In genomic region chr1:41109316-41110263, GRCh38 we compare ENCODE assay signal across 8 cellular contexts.
A peak's percentile ranks its signal among the peaks of the same experiment; 100 is the strongest.
DNase-seq lines count a peak whose midpoint lies in the region; ATAC-seq and TF ChIP-seq lines count a peak whose summit lies in the region.

No MANE protein-coding gene starts in this region.

- peak; percentile 86 for ATAC-seq in HCT116
- ATAC-seq in Right ventricle myocardium superior (ENCODE audit: poor library complexity) = peak; percentile 93

- peaks cover 4 to 7% of the 10 kb centered on the region in 2 experiments; a peak in 3 of 4 replicates for H3K4me1 Mint-ChIP-seq in H9

- H3K36me3 Mint-ChIP-seq in H9 (ENCODE audit: insufficient read depth in 1 of 3, low read depth in 3 of 3) = peaks cover 0 to 9% (median 0%) of the 10 kb centered on the region in 3 experiments; a peak in 2 of 7 replicates

- BruUV-seq in HCT116 (replicated peaks; lab: Mats Ljungman, UMichigan) = TSS peak; percentile 29

- WGBS in H9 (ENCODE audit: extremely low coverage, insufficient read length, low lambda C conversion rate) = no CpG with 5 or more reads among the region's 4 CpGs

- no peaks in the 10 kb centered on the region for H3K9me3 Mint-ChIP-seq in H9

- H3K18ac ChIP-seq in H9 (ENCODE audit: insufficient read length, low read depth, low read length) = no peak overlapping the region

- no peak overlapping the region for H2BK5ac ChIP-seq in H9 (ENCODE audit: insufficient read length, low read length)

- TF ChIP-seq CTCF in HCT116 (IDR thresholded peaks at IDR 0.05 in 2 of 3, conservative IDR thresholded peaks at IDR 0.05 in 1 of 3; ENCODE audit: borderline replicate concordance in 1 of 3, insufficient read depth in 1 of 3, low read depth in 2 of 3, low read length in 2 of 3) (no peak), H9 (conservative IDR thresholded peaks at IDR 0.05) (no peak)

- H4K20me1 ChIP-seq in HCT116 (ENCODE audit: insufficient read depth) (no peaks in the 10 kb centered on the region), H9 (ENCODE audit: control insufficient read depth, insufficient read depth, insufficient read length) (no peaks in the 10 kb centered on the region)

- intact Hi-C loops in HCT116 (cut with micrococcal nuclease) (no loop called here), Right ventricle myocardium superior (cut with DNase I) (no loop called here)

- H2AFZ ChIP-seq in HCT116 (ENCODE audit: low read depth, low read length, poor library complexity, severe bottlenecking) (no peak overlapping the region), H9 (ENCODE audit: low read length) (no peak overlapping the region)

- H3K79me2 ChIP-seq in HCT116 (ENCODE audit: insufficient read depth, low read length) = no peaks in the 10 kb centered on the region
- no peaks in the 10 kb centered on the region for H3K79me2 ChIP-seq in H9 (ENCODE audit: insufficient read depth, low read length)

- no peak overlapping the region for H4K8ac ChIP-seq in H9 (replicated peaks; ENCODE audit: insufficient read length, low read depth, low read length)

- no peak overlapping the region for H3K56ac ChIP-seq in H9 (ENCODE audit: insufficient read length, low read depth, low read length)

- no peak overlapping the region for H2BK20ac ChIP-seq in H9 (ENCODE audit: low read depth, low read length, poor library complexity, severe bottlenecking)

- H2BK15ac ChIP-seq in H9 (ENCODE audit: low read depth, low read length) = no peak overlapping the region

- H3K36me3 ChIP-seq in HCT116 (ENCODE audit: control insufficient read depth in 1 of 2, insufficient read depth in 2 of 2, low read length in 2 of 2) (no peaks in the 10 kb centered on the region), rectal smooth muscle tissue (ENCODE audit: control insufficient read depth, insufficient read depth, low read length) (no peaks in the 10 kb centered on the region)

- POLR2A ChIA-PET in HCT116 (lab: Charles Lee) = interaction anchor here (1.0 kb wide), 1 partner anchor 14 kb away, joined by 3 read pairs; no protein-coding TSS in a partner anchor

- H3K27ac ChIP-seq in HCT116 (ENCODE audit: low read depth, low read length) (peak overlapping the region; percentile 62), rectal smooth muscle tissue (ENCODE audit: low read depth, low read length) (peak overlapping the region; percentile 93), H9 (ENCODE audit: insufficient read length, low read depth, low read length) (no peak overlapping the region)

- CTCF ChIA-PET in HCT116 (lab: Charles Lee) = no interaction called here

- no peak overlapping the region for H3K4ac ChIP-seq in H9 (ENCODE audit: low read depth, low read length)

- no peak for TF ChIP-seq RAD21 in HCT116 (IDR thresholded peaks at IDR 0.05; ENCODE audit: low read depth)

- H3K4me3 ChIP-seq in HCT116 (replicated peaks in 1 of 2; ENCODE audit: low read depth in 1 of 2, low read length in 2 of 2) = peak overlapping the region in 1 of 2 experiments; percentile 22; a peak in 2 of 4 replicates
- no peak overlapping the region for H3K4me3 ChIP-seq in rectal smooth muscle tissue (ENCODE audit: low read length)

- H3K4me3 Mint-ChIP-seq in H9 = no peak overlapping the region

- no peak overlapping the region for H2BK12ac ChIP-seq in H9 (ENCODE audit: insufficient read length, low read depth, low read length)

- no peaks in the 10 kb centered on the region for H3K27me3 Mint-ChIP-seq in H9 (ENCODE audit: low read depth)

- no peak overlapping the region for H3K14ac ChIP-seq in H9 (ENCODE audit: insufficient read depth, low read length)

- no peak overlapping the region for H3K27ac Mint-ChIP-seq in H9

- H2BK120ac ChIP-seq in H9 (ENCODE audit: low read depth, low read length, poor library complexity, severe bottlenecking) = no peak overlapping the region

- H3K4me2 ChIP-seq in HCT116 (ENCODE audit: low read length) = peak overlapping the region; percentile 65
- no peak overlapping the region for H3K4me2 ChIP-seq in H9 (ENCODE audit: insufficient read depth, insufficient read length, low read length)

- no peak overlapping the region for H3K23ac ChIP-seq in H9 (ENCODE audit: insufficient read length, low read depth, low read length)

- H3K27me3 ChIP-seq in HCT116 (ENCODE audit: insufficient read depth, low read length) (no peaks in the 10 kb centered on the region), rectal smooth muscle tissue (ENCODE audit: control insufficient read depth, insufficient read depth, low read length) (no peaks in the 10 kb centered on the region), H9 (ENCODE audit: insufficient read depth, low read length) (no peaks in the 10 kb centered on the region)

- H2AK5ac ChIP-seq in H9 (ENCODE audit: insufficient read length, low read length) = no peak overlapping the region

- no peaks in the 10 kb centered on the region for H3K79me1 ChIP-seq in H9 (ENCODE audit: insufficient read depth, low read depth, low read length, poor library complexity, severe bottlenecking)

- H3K9ac ChIP-seq in HCT116 (ENCODE audit: low read length) = peak overlapping the region; percentile 24
- H3K9ac ChIP-seq in rectal smooth muscle tissue (ENCODE audit: low read length) = no peak overlapping the region
- no peak overlapping the region for H3K9ac ChIP-seq in H9 (ENCODE audit: extremely low read depth, insufficient read length, low read length)

- no peak overlapping the region for H4K91ac ChIP-seq in H9 (ENCODE audit: insufficient read length, low read depth, low read length)

- H3K23me2 ChIP-seq in H9 (ENCODE audit: insufficient read length, low read depth, low read length, poor library complexity, severe bottlenecking) = no peaks in the 10 kb centered on the region

- peaks cover 26 to 27% of the 10 kb centered on the region in 2 experiments for H3K4me1 ChIP-seq in HCT116 (ENCODE audit: control insufficient read depth in 1 of 2, insufficient read depth in 2 of 2, low read length in 2 of 2)
- peaks cover 21% of the 10 kb centered on the region for H3K4me1 ChIP-seq in rectal smooth muscle tissue (ENCODE audit: control insufficient read depth, insufficient read depth, low read length)
- no peaks in the 10 kb centered on the region for H3K4me1 ChIP-seq in H9 (ENCODE audit: insufficient read depth, low read length)

- DNase-seq in HCT116 (ENCODE audit: low read depth, low spot score) = peak; percentile 75
- DNase-seq in T1000 (lab: John Stamatoyannopoulos, UW) = peak; percentile 54
- no peak for DNase-seq in Right ventricle myocardium superior
- DNase-seq in stimulated activated naive CD4-positive, alpha-beta T cell treated with Interleukin-2 at 50 U/mL for 16 hours (lab: John Stamatoyannopoulos, UW) = no peak
- DNase-seq in T-helper 9 cell = no peak
- DNase-seq in 8988T = no peak
- no peak for DNase-seq in H9

- H3K9me3 ChIP-seq in HCT116 (ENCODE audit: control insufficient read depth in 1 of 2, insufficient read depth in 1 of 2, low read depth in 1 of 2, low read length in 2 of 2) = no peaks in the 10 kb centered on the region
- no peaks in the 10 kb centered on the region for H3K9me3 ChIP-seq in H9 (ENCODE audit: control insufficient read depth, low read depth, low read length)

- H4K5ac ChIP-seq in H9 (ENCODE audit: insufficient read length, low read depth, low read length) = no peak overlapping the region

- RAD21 ChIA-PET in HCT116 (lab: Charles Lee; ENCODE audit: low non-redundant PET in 1 of 2, low total read pairs in 2 of 2, uncharacterized antibody in 2 of 2, unreplicated experiment in 2 of 2) = no interaction called here

- H3K9me2 ChIP-seq in HCT116 (ENCODE audit: insufficient read depth) = no peaks in the 10 kb centered on the region

- no peak for TF ChIP-seq POLR2A in HCT116 (IDR thresholded peaks at IDR 0.05; ENCODE audit: borderline replicate concordance, extremely low read depth, insufficient read depth, insufficient read length)

- no peak overlapping the region for H3T11ph ChIP-seq in H9 (ENCODE audit: low read length)

TF ChIP-seq in HCT116, 20 proteins besides CTCF, POLR2A, EP300 and RAD21 (continues in another document):
- peak; percentile 80 for TF ChIP-seq FOSL1 (IDR thresholded peaks at IDR 0.05; ENCODE audit: low read depth)
- TF ChIP-seq EZH2 (IDR thresholded peaks at IDR 0.05) = no peak
- no peak for TF ChIP-seq REST (IDR thresholded peaks at IDR 0.05; ENCODE audit: low read depth)
- peak; percentile 79 for TF ChIP-seq SP1 (IDR thresholded peaks at IDR 0.05; ENCODE audit: low read depth)
- 0 out of 2 replicates have a peak, but pooled peaks have one; percentile 37 for TF ChIP-seq SIN3A (IDR thresholded peaks at IDR 0.05; ENCODE audit: low read depth)
- TF ChIP-seq ZFX (IDR thresholded peaks at IDR 0.05) = no peak
- TF ChIP-seq, protein P1, sequence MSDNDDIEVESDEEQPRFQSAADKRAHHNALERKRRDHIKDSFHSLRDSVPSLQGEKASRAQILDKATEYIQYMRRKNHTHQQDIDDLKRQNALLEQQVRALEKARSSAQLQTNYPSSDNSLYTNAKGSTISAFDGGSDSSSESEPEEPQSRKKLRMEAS (IDR thresholded peaks at IDR 0.05) = peak; percentile 49
- no peak for TF ChIP-seq EZH2phosphoT487 (IDR thresholded peaks at IDR 0.05; ENCODE audit: borderline replicate concordance)
- TF ChIP-seq SRF (IDR thresholded peaks at IDR 0.05; ENCODE audit: low read depth) = no peak; the same call in none of the 2 replicates
- no peak for TF ChIP-seq ELF1 (IDR thresholded peaks at IDR 0.05; ENCODE audit: borderline replicate concordance, low read depth)
- TF ChIP-seq JUND (IDR thresholded peaks at IDR 0.05) = peak; percentile 79

Comparison
In these comparisons a context has a peak if more than half of its experiments do, and no peak if none do; other contexts are left out.
1. DNase-seq: peak in HCT116 (single experiment) and T1000 (single experiment); none in Right ventricle myocardium superior (single experiment), stimulated activated naive CD4-positive, alpha-beta T cell treated with Interleukin-2 at 50 U/mL for 16 hours (single experiment), T-helper 9 cell (single experiment), 8988T (single experiment) and H9 (single experiment).